8 cellular contexts compared by ENCODE assay signal in genomic region chr10:9302142-9302746, GRCh38.
DNase-seq lines count a peak whose midpoint lies in the region; ATAC-seq and TF ChIP-seq lines count a peak whose summit lies in the region.

No MANE protein-coding gene starts in this region.

- no peak overlapping the region for H3K23ac ChIP-seq in IMR-90 (ENCODE audit: low read depth, low read length)

- TF ChIP-seq POLR2A in IMR-90 (IDR thresholded peaks at IDR 0.05; ENCODE audit: low read depth, low read length): no peak
- no peak for TF ChIP-seq POLR2A in uterus (IDR thresholded peaks at IDR 0.05)

- no peak overlapping the region for H2AFZ ChIP-seq in IMR-90 (replicated peaks; ENCODE audit: low read length, poor library complexity)

- H3K4me3 ChIP-seq in IMR-90 (ENCODE audit: insufficient read depth, low read depth, low read length): no peak overlapping the region
- H3K4me3 ChIP-seq in fibroblast of mammary gland (ENCODE audit: control insufficient read depth, low read depth, low read length): no peak overlapping the region
- no peak overlapping the region for H3K4me3 ChIP-seq in psoas muscle
- no peak overlapping the region for H3K4me3 ChIP-seq in uterus

- H3K27ac ChIP-seq in 22Rv1: no peak overlapping the region
- no peak overlapping the region for H3K27ac ChIP-seq in IMR-90 (ENCODE audit: insufficient read depth, low read length)
- no peak overlapping the region for H3K27ac ChIP-seq in psoas muscle
- H3K27ac ChIP-seq in uterus: no peak overlapping the region

- H3K27me3 ChIP-seq in IMR-90 (ENCODE audit: control insufficient read depth, insufficient read depth, low read length): no peaks in the 10 kb centered on the region
- no peaks in the 10 kb centered on the region for H3K27me3 ChIP-seq in psoas muscle (ENCODE audit: insufficient read depth in 3 of 3, low read length in 2 of 3)
- H3K27me3 ChIP-seq in uterus: no peaks in the 10 kb centered on the region

- no peak overlapping the region for H3K14ac ChIP-seq in IMR-90 (replicated peaks; ENCODE audit: low read depth, low read length)

- no peaks in the 10 kb centered on the region for H3K79me1 ChIP-seq in IMR-90 (ENCODE audit: low read depth in 1 of 2, low read length in 2 of 2)

- ATAC-seq in IMR-90 (ENCODE audit: low read depth): peak; percentile 62
- peak; percentile 80 for ATAC-seq in SK-N-SH treated with all-trans-retinoic acid at 6 μM for 48 hours
- no peak for ATAC-seq in psoas muscle
- ATAC-seq in GM19452 (IDR thresholded peaks at IDR 0.05; ENCODE audit: unreplicated experiment): no peak

- no peak overlapping the region for H4K5ac ChIP-seq in IMR-90 (ENCODE audit: low read depth, low read length)

- H3K18ac ChIP-seq in IMR-90 (ENCODE audit: low read depth, low read length): no peak overlapping the region

- H2AK9ac ChIP-seq in IMR-90 (replicated peaks; ENCODE audit: low read depth, low read length, poor library complexity): no peak overlapping the region

- TF ChIP-seq CTCF in 22Rv1 (IDR thresholded peaks at IDR 0.05): peak; percentile 63
- TF ChIP-seq CTCF in IMR-90 (conservative IDR thresholded peaks at IDR 0.05; ENCODE audit: low read depth, low read length): peak; percentile 50
- peak; percentile 31 for TF ChIP-seq CTCF in fibroblast of mammary gland (conservative IDR thresholded peaks at IDR 0.05; ENCODE audit: control insufficient read depth, insufficient read depth, low read depth, low read length)
- TF ChIP-seq CTCF in psoas muscle (IDR thresholded peaks at IDR 0.05): peak; percentile 40
- TF ChIP-seq CTCF in uterus (IDR thresholded peaks at IDR 0.05): peak in 2 of 4 experiments; percentile 10 to 22

- peak; percentile 73 for DNase-seq in DMS53 (lab: John Stamatoyannopoulos, UW)
- DNase-seq in IMR-90: peak; percentile 53
- peak; percentile 70 for DNase-seq in fibroblast of mammary gland (ENCODE audit: low read depth)
- no peak for DNase-seq in psoas muscle
- no peak for DNase-seq in uterus

- no peak overlapping the region for H2AK5ac ChIP-seq in IMR-90 (ENCODE audit: low read depth, low read length)

- no peaks in the 10 kb centered on the region for H3K9me1 ChIP-seq in IMR-90 (ENCODE audit: insufficient read depth, low read length)

- no peak overlapping the region for H3K9ac ChIP-seq in IMR-90 (ENCODE audit: low read depth, low read length)

- H3K56ac ChIP-seq in IMR-90 (ENCODE audit: extremely low read depth, insufficient read depth, low read length): no peak overlapping the region

- no peaks in the 10 kb centered on the region for H3K36me3 ChIP-seq in IMR-90 (ENCODE audit: control insufficient read depth, insufficient read depth, low read length)
- H3K36me3 ChIP-seq in psoas muscle (ENCODE audit: insufficient read depth in 1 of 2, low read depth in 1 of 2): no peaks in the 10 kb centered on the region
- H3K36me3 ChIP-seq in uterus: no peaks in the 10 kb centered on the region

- H3K4me1 ChIP-seq in IMR-90 (ENCODE audit: control insufficient read depth, insufficient read depth, low read length): no peaks in the 10 kb centered on the region
- H3K4me1 ChIP-seq in psoas muscle: no peaks in the 10 kb centered on the region
- no peaks in the 10 kb centered on the region for H3K4me1 ChIP-seq in uterus

- H2BK15ac ChIP-seq in IMR-90 (ENCODE audit: low read depth, low read length): no peak overlapping the region

- H2BK20ac ChIP-seq in IMR-90 (ENCODE audit: low read depth, low read length): no peak overlapping the region

- in situ Hi-C loops in IMR-90 (cut with MboI; ENCODE audit: low sequenced_read_pairs): loop anchor here (5.0 kb wide), 2 partner anchors 1435 to 1780 kb away; no protein-coding TSS in a partner anchor

- H2BK5ac ChIP-seq in IMR-90 (ENCODE audit: low read depth, low read length, poor library complexity, severe bottlenecking): no peak overlapping the region

- WGBS in IMR-90 (ENCODE audit: extremely low coverage in 2 of 2, insufficient read length in 1 of 2), 2 experiments: no CpG with 5 or more reads among the region's 3 CpGs
- WGBS in psoas muscle, 3 donors: 19 to 21% (median 20%) methylated on average over 3 of the region's 3 CpGs

- no peak overlapping the region for H3K4me2 ChIP-seq in IMR-90 (ENCODE audit: low read depth, low read length)

- dilution Hi-C loops in IMR-90 (cut with HindIII; ENCODE audit: low sequenced_read_pairs, unreplicated experiment): no loop called here

- no peak overlapping the region for H2BK120ac ChIP-seq in IMR-90 (ENCODE audit: low read depth, low read length)

- intact Hi-C loops in IMR-90 (cut with micrococcal nuclease) (loop anchor here (1.0 to 10.0 kb wide), 6 partner anchors 90 to 1885 kb away; no protein-coding TSS in a partner anchor), psoas muscle (cut with DNase I) (loop anchor here (10.0 kb wide), 2 partner anchors 1427 to 1777 kb away; no protein-coding TSS in a partner anchor), uterus (cut with DNase I; ENCODE audit: low total_unique reads) (no loop called here)

- H4K20me1 ChIP-seq in IMR-90 (ENCODE audit: insufficient read depth, low read length): no peaks in the 10 kb centered on the region

- POLR2A ChIA-PET in IMR-90 (lab: Charles Lee; ENCODE audit: unreplicated experiment): interaction anchor here (0.5 kb wide), 1 partner anchor 1236 kb away, joined by 6 read pairs; no protein-coding TSS in a partner anchor

- no peaks in the 10 kb centered on the region for H3K9me3 ChIP-seq in IMR-90 (ENCODE audit: control insufficient read depth, insufficient read depth, low read length)
- no peaks in the 10 kb centered on the region for H3K9me3 ChIP-seq in psoas muscle
- no peaks in the 10 kb centered on the region for H3K9me3 ChIP-seq in uterus

- CTCF ChIA-PET in IMR-90 (lab: Yijun Ruan, JAX): interaction anchor here (0.5 to 1.5 kb wide), 4 partner anchors 10 to 778 kb away, joined by 3 read pairs; no protein-coding TSS in a partner anchor

- no peak overlapping the region for H4K8ac ChIP-seq in IMR-90 (ENCODE audit: low read depth in 2 of 2, low read length in 2 of 2)

- peak; percentile 54 for TF ChIP-seq RAD21 in IMR-90 (IDR thresholded peaks at IDR 0.05; ENCODE audit: low read length)

- BruUV-seq in IMR-90 (replicated peaks; lab: Mats Ljungman, UMichigan): no TSS peak

- no peak overlapping the region for H3K4ac ChIP-seq in IMR-90 (ENCODE audit: low read depth, low read length)

- no peak overlapping the region for H4K91ac ChIP-seq in IMR-90 (ENCODE audit: insufficient read depth, low read depth, low read length)

TF ChIP-seq in IMR-90, 13 proteins besides CTCF, POLR2A, EP300 and RAD21:
- TF ChIP-seq SMC3 (IDR thresholded peaks at IDR 0.05; ENCODE audit: low read depth, low read length) (peak; percentile 56), CHD1 (IDR thresholded peaks at IDR 0.05; ENCODE audit: low read depth, low read length) (no peak)

TF ChIP-seq in SK-N-SH treated with all-trans-retinoic acid at 6 μM for 48 hours, 23 proteins besides CTCF, POLR2A, EP300 and RAD21:
- no peak for TF ChIP-seq ZFP3 (CRISPR knock-in tag; IDR thresholded peaks at IDR 0.05)
- no peak for TF ChIP-seq ISL1 (CRISPR knock-in tag; IDR thresholded peaks at IDR 0.05)
- no peak for TF ChIP-seq CSRNP3 (CRISPR knock-in tag; IDR thresholded peaks at IDR 0.05)
- no peak for TF ChIP-seq ZC3H10 (CRISPR knock-in tag; IDR thresholded peaks at IDR 0.05)

Comparison
In these comparisons a context has a peak if more than half of its experiments do, and no peak if none do; other contexts are left out.
1. DNase-seq: peak in DMS53 (single experiment), IMR-90 (single experiment) and fibroblast of mammary gland (single experiment); none in psoas muscle (0 of 2) and uterus (0 of 2).
2. ATAC-seq: peak in IMR-90 (single experiment) and SK-N-SH treated with all-trans-retinoic acid at 6 μM for 48 hours (single experiment); none in psoas muscle (0 of 4) and GM19452 (single experiment).